ENCODE assay signal across 1 cellular context in genomic region chr12:33690562-33690961, GRCh38.
TF ChIP-seq lines count a peak whose summit lies in the region.

No MANE protein-coding gene starts in this region.

TF ChIP-seq in K562, 482 proteins besides CTCF, POLR2A, EP300 and RAD21 (continued from another document):
- no peak for TF ChIP-seq ZNF398 (CRISPR knock-in tag; IDR thresholded peaks at IDR 0.05)
- peak; percentile 49 to 56; a peak in 3 of 4 replicates for TF ChIP-seq KDM1A (IDR thresholded peaks at IDR 0.05)
- TF ChIP-seq, protein P1, sequence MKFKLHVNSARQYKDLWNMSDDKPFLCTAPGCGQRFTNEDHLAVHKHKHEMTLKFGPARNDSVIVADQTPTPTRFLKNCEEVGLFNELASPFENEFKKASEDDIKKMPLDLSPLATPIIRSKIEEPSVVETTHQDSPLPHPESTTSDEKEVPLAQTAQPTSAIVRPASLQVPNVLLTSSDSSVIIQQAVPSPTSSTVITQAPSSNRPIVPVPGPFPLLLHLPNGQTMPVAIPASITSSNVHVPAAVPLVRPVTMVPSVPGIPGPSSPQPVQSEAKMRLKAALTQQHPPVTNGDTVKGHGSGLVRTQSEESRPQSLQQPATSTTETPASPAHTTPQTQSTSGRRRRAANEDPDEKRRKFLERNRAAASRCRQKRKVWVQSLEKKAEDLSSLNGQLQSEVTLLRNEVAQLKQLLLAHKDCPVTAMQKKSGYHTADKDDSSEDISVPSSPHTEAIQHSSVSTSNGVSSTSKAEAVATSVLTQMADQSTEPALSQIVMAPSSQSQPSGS (CRISPR knock-in tag; IDR thresholded peaks at IDR 0.05): no peak
- TF ChIP-seq ZBED1 (IDR thresholded peaks at IDR 0.05): no peak
- peak; percentile 68 for TF ChIP-seq CBFA2T3 (IDR thresholded peaks at IDR 0.05)
- TF ChIP-seq, protein P2, sequence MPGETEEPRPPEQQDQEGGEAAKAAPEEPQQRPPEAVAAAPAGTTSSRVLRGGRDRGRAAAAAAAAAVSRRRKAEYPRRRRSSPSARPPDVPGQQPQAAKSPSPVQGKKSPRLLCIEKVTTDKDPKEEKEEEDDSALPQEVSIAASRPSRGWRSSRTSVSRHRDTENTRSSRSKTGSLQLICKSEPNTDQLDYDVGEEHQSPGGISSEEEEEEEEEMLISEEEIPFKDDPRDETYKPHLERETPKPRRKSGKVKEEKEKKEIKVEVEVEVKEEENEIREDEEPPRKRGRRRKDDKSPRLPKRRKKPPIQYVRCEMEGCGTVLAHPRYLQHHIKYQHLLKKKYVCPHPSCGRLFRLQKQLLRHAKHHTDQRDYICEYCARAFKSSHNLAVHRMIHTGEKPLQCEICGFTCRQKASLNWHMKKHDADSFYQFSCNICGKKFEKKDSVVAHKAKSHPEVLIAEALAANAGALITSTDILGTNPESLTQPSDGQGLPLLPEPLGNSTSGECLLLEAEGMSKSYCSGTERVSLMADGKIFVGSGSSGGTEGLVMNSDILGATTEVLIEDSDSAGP (CRISPR knock-in tag; IDR thresholded peaks at IDR 0.05): no peak
- no peak for TF ChIP-seq ZC3H11A (IDR thresholded peaks at IDR 0.05; ENCODE audit: low read depth, low read length)
- TF ChIP-seq TFAP4 (CRISPR knock-in tag; IDR thresholded peaks at IDR 0.05; ENCODE audit: borderline replicate concordance): no peak
- no peak for TF ChIP-seq PCBP2 (IDR thresholded peaks at IDR 0.05; ENCODE audit: low read depth, low read length, poor library complexity, severe bottlenecking)
- no peak for TF ChIP-seq TCF3 (CRISPR knock-in tag; IDR thresholded peaks at IDR 0.05)
- TF ChIP-seq USF1 (CRISPR knock-in tag; IDR thresholded peaks at IDR 0.05): no peak
- TF ChIP-seq TGIF2 (CRISPR knock-in tag; IDR thresholded peaks at IDR 0.05): no peak
- peak; percentile 28; the same call in 1 of the 2 replicates for TF ChIP-seq TAL1 (IDR thresholded peaks at IDR 0.05)
TF ChIP-seq in K562: peak in this region for 6.
